Comparison of ENCODE assay signal across 1 cellular context in genomic region chr19:29548483-29549085, GRCh38.
TF ChIP-seq lines count a peak whose summit lies in the region.

No MANE protein-coding gene starts in this region.

TF ChIP-seq in H1, 55 proteins besides CTCF, POLR2A, EP300 and RAD21 (continued from another document):
- no peak for TF ChIP-seq ATF3 (IDR thresholded peaks at IDR 0.05; ENCODE audit: insufficient read depth, low read depth, low read length)
- TF ChIP-seq TCF12 (IDR thresholded peaks at IDR 0.05; ENCODE audit: low read depth, low read length): no peak
- TF ChIP-seq, protein P1, sequence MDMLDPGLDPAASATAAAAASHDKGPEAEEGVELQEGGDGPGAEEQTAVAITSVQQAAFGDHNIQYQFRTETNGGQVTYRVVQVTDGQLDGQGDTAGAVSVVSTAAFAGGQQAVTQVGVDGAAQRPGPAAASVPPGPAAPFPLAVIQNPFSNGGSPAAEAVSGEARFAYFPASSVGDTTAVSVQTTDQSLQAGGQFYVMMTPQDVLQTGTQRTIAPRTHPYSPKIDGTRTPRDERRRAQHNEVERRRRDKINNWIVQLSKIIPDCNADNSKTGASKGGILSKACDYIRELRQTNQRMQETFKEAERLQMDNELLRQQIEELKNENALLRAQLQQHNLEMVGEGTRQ (IDR thresholded peaks at IDR 0.05; ENCODE audit: low read length): no peak
- no peak for TF ChIP-seq PHF8 (conservative IDR thresholded peaks at IDR 0.05; ENCODE audit: low read depth, low read length)
- TF ChIP-seq ZNF274 (IDR thresholded peaks at IDR 0.05; ENCODE audit: borderline replicate concordance, extremely low read depth, low read length): no peak
- no peak for TF ChIP-seq KDM5A (IDR thresholded peaks at IDR 0.05; ENCODE audit: low read length)
- no peak for TF ChIP-seq CTBP2 (IDR thresholded peaks at IDR 0.05; ENCODE audit: borderline replicate concordance, insufficient read depth, insufficient read length, low read length)
- no peak for TF ChIP-seq ASH2L (IDR thresholded peaks at IDR 0.05; ENCODE audit: low read length)
- no peak for TF ChIP-seq KDM4A (IDR thresholded peaks at IDR 0.05; ENCODE audit: low read depth, low read length, severe bottlenecking)
- no peak for TF ChIP-seq MAX (IDR thresholded peaks at IDR 0.05)
- no peak for TF ChIP-seq TAF1 (IDR thresholded peaks at IDR 0.05; ENCODE audit: low read depth, low read length)
- TF ChIP-seq GABPA (IDR thresholded peaks at IDR 0.05; ENCODE audit: borderline replicate concordance, insufficient read depth, low read length): no peak
